In genomic region chr3:134028486-134029255, GRCh38 we compare ENCODE assay signal across 10 cellular contexts. TPM values are rescaled to one million over a fixed set of nuclear protein-coding genes. Genes with fewer than 3 reads are reported as not detected.
DNase-seq lines count a peak whose midpoint lies in the region; ATAC-seq and TF ChIP-seq lines count a peak whose summit lies in the region.
"Had no signal": no experiment of that assay in that cellular context is flagged by ENCODE, and none has a peak within 500 bp of the region (broad histone marks: within the 10 kb centered on the region; RNA-seq: fewer than 3 reads in every experiment).

No MANE protein-coding gene starts in this region.

- H3K4me3 Mint-ChIP-seq in brain: peak overlapping the region; percentile 84 to 94 (median 91)

- peaks cover 0 to 8% (median 0%) of the 10 kb centered on the region in 5 experiments for H3K9me3 Mint-ChIP-seq in brain

- DNase-seq in DMS79 (lab: John Stamatoyannopoulos, UW) (peak; percentile 26), iPS-NIHi11 (ENCODE audit: low spot score) (peak; percentile 41), posterior vena cava (ENCODE audit: low spot score) (peak; percentile 32)
- DNase-seq in NK-92 treated with Interleukin-12 subunit alpha and Interleukin-12 subunit beta, amount 100 ng/mL, for 24 hours (lab: John Stamatoyannopoulos, UW): no peak
- DNase-seq: midbrain, NCI-H2081 treated with DMSO at 0.1 percent for 48 hours had no signal

- H3K27me3 Mint-ChIP-seq in brain: peaks cover 56% of the 10 kb centered on the region

- no peak overlapping the region for H3K27ac Mint-ChIP-seq in brain

- intact Hi-C loops in posterior vena cava (cut with DNase I): no loop called here

- H3K36me3 Mint-ChIP-seq in brain: no peaks in the 10 kb centered on the region

- no peak for ATAC-seq in GM21737 (IDR thresholded peaks at IDR 0.05; ENCODE audit: unreplicated experiment)
- no peak for ATAC-seq in HG02763 (IDR thresholded peaks at IDR 0.05; ENCODE audit: unreplicated experiment)
- ATAC-seq in HG03175 (IDR thresholded peaks at IDR 0.05; ENCODE audit: unreplicated experiment): no peak

- TF ChIP-seq CTCF in brain (conservative IDR thresholded peaks at IDR 0.05): no peak

- H3K4me1 Mint-ChIP-seq in brain: peaks cover 14% of the 10 kb centered on the region

RNA-seq across cellular contexts. Expression of gene SLCO2A1, which starts 1.1 kb away (rescaled TPM):
- 3.9 TPM for polyA plus RNA-seq in brain (ENCODE audit: insufficient read depth, low read depth, low replicate concordance)
- 100 to 1,000 TPM in 1 of 2 donors, 10 to 100 TPM in 1; 87.8 to 102 TPM for total RNA-seq in posterior vena cava
